Comparison of ENCODE assay signal across 1 cellular context in the genomic region with DNA sequence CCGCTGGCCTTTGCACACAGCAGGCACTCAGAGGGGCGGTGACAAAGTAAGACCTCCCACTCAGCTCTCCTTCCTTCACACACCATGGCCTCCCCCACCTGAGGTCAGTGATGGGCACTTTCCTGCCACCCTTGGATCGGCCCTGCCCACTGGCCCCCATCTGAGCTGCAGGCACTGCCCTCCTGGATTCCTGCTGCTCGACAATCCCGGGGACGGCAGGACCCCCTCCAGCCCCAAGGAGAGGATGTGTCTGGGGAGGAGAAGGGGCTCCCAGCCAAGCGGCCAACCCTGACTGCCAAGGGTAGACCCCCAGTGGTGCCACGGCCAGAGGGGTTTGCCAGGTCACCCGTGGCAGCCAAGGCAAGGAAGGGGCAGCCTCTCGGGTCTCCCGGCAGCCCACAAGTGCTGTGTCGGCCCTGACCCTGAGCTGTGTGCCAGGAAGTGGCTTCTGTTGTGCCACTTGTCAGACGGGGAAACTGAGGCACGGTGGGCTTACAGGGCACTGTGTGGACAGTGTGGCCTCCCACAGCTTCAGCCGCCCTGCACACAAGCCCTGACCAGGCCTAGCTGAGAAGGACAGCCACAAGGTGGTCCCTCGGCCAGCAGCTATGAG.
TF ChIP-seq lines count a peak whose summit lies in the region.

No MANE protein-coding gene starts in this region.

TF ChIP-seq in GM23338, 12 proteins besides CTCF, POLR2A, EP300 and RAD21 (continued from another document):
- TF ChIP-seq, protein P1, sequence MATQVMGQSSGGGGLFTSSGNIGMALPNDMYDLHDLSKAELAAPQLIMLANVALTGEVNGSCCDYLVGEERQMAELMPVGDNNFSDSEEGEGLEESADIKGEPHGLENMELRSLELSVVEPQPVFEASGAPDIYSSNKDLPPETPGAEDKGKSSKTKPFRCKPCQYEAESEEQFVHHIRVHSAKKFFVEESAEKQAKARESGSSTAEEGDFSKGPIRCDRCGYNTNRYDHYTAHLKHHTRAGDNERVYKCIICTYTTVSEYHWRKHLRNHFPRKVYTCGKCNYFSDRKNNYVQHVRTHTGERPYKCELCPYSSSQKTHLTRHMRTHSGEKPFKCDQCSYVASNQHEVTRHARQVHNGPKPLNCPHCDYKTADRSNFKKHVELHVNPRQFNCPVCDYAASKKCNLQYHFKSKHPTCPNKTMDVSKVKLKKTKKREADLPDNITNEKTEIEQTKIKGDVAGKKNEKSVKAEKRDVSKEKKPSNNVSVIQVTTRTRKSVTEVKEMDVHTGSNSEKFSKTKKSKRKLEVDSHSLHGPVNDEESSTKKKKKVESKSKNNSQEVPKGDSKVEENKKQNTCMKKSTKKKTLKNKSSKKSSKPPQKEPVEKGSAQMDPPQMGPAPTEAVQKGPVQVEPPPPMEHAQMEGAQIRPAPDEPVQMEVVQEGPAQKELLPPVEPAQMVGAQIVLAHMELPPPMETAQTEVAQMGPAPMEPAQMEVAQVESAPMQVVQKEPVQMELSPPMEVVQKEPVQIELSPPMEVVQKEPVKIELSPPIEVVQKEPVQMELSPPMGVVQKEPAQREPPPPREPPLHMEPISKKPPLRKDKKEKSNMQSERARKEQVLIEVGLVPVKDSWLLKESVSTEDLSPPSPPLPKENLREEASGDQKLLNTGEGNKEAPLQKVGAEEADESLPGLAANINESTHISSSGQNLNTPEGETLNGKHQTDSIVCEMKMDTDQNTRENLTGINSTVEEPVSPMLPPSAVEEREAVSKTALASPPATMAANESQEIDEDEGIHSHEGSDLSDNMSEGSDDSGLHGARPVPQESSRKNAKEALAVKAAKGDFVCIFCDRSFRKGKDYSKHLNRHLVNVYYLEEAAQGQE (IDR thresholded peaks at IDR 0.05; ENCODE audit: unreplicated experiment): no peak
